In the genomic region with DNA sequence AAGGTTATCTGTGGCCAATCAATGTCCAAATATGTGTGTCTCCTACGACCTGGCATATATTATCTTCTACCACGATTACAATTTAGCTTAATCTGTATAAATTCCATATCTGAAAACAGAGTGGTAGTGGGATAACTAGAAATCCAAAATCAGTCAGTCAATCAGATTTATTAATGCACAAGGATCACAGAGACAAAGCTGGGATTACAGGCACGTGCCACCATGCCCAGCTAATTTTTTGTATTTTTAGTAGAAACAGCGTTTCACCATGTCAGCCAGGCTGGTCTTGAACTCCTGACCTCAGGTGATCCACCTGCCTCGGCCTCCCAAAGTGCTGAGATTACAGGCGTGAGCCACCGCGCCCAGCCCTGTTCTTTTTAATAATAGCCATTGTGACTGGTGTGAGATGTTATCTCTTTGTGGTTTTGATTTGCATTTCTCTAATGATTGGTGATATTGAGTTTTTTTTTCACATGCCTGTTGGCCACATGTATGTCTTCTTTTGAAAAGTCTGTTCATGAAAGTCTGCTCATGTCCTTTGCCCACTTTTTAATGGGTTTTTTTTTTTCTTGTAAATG, we compare ENCODE assay signal across 17 cellular contexts. TPM values are rescaled to one million over a fixed set of nuclear protein-coding genes. Genes with fewer than 3 reads are reported as not detected.
"Had no signal": no experiment of that assay in that cellular context is flagged by ENCODE, and none has a peak within 500 bp of the region (broad histone marks: within the 10 kb centered on the region; RNA-seq: fewer than 3 reads in every experiment).

No MANE protein-coding gene starts in this region.

RNA-seq across cellular contexts. Expression of a gene that starts 43.6 kb away (rescaled TPM):
- total RNA-seq: kidney epithelial cell, left ventricle myocardium inferior, lower leg skin, mesothelial cell of epicardium, mononuclear cell, natural killer cell, omental fat pad, progenitor cell of endocrine pancreas, pulmonary artery endothelial cell, right atrium auricular region, skeletal muscle tissue, smooth muscle cell, thyroid gland, transverse colon, urinary bladder, vagina had no signal
- polyA plus RNA-seq: ovary, smooth muscle cell, urinary bladder had no signal
